In genomic region chr7:53542164-53542563, GRCh38 we compare ENCODE assay signal across 5 cellular contexts.
"Had no signal": no experiment of that assay in that cellular context is flagged by ENCODE, and none has a peak within 500 bp of the region (broad histone marks: within the 10 kb centered on the region; RNA-seq: fewer than 3 reads in every experiment).

No MANE protein-coding gene starts in this region.

- H3K4me3 ChIP-seq: GM23338, K562 had no signal

- H3K4me2 ChIP-seq: GM23338 had no signal

- DNase-seq: H9, HCEC 1CT, IMR-90 had no signal
